8 cellular contexts compared by ENCODE assay signal in genomic region chr11:12680246-12680939, GRCh38. TPM values are rescaled to one million over a fixed set of nuclear protein-coding genes. Genes with fewer than 3 reads are reported as not detected.
DNase-seq lines count a peak whose midpoint lies in the region; ATAC-seq, FAIRE-seq and TF ChIP-seq lines count a peak whose summit lies in the region.

No MANE protein-coding gene starts in this region.

- peak; percentile 44 for FAIRE-seq in keratinocyte (lab: Jason Lieb, UNC)

- BruUV-seq in A673 (replicated peaks; lab: Mats Ljungman, UMichigan), result no TSS peak

- peak; percentile 95 for DNase-seq in A673 (ENCODE audit: low spot score)
- DNase-seq in HEK293T (ENCODE audit: extremely low spot score), result peak; percentile 67
- DNase-seq in NCI-H82 treated with DMSO at 0.1 percent for 48 hours (lab: John Stamatoyannopoulos, UW; ENCODE audit: unreplicated experiment), result peak; percentile 78
- peak; percentile 96 for DNase-seq in choroid plexus epithelial cell (ENCODE audit: low read depth)
- no peak for DNase-seq in keratinocyte (ENCODE audit: low read depth, low spot score)
- DNase-seq in substantia nigra (lab: John Stamatoyannopoulos, UW), result peak in 48 of 49 donors; percentile 29 to 95 (median 79)
- no peak for DNase-seq in GF-D8 (lab: John Stamatoyannopoulos, UW)

- H3K4me3 ChIP-seq in A673 (ENCODE audit: low read depth, low read length, poor library complexity, severe bottlenecking) (peak overlapping the region; percentile 31), choroid plexus epithelial cell (ENCODE audit: low read depth, low read length) (peak overlapping the region; percentile 16), keratinocyte (ENCODE audit: control insufficient read depth in 2 of 3, extremely low read depth in 1 of 3, insufficient read depth in 2 of 3, low read depth in 1 of 3, low read length in 3 of 3) (peak overlapping the region in 2 of 3 experiments; percentile 34 to 45)

- no peak overlapping the region for H2AFZ ChIP-seq in keratinocyte (ENCODE audit: control insufficient read depth, low read length)

- peaks cover 14% of the 10 kb centered on the region for H4K20me1 ChIP-seq in keratinocyte (ENCODE audit: control insufficient read depth, extremely low read depth, insufficient read depth, low read length)

- H3K36me3 ChIP-seq in A673 (ENCODE audit: insufficient read depth, low read length, poor library complexity, severe bottlenecking) (no peaks in the 10 kb centered on the region), keratinocyte (ENCODE audit: control insufficient read depth in 2 of 2, extremely low read depth in 1 of 2, insufficient read depth in 2 of 2, low read length in 2 of 2) (peaks cover 2 to 16% of the 10 kb centered on the region in 2 experiments)

- POLR2A ChIA-PET in A673 (lab: Charles Lee; ENCODE audit: low non-redundant PET), result no interaction called here
- POLR2A ChIA-PET in HEK293T (lab: Yijun Ruan, JAX), result no interaction called here

- peaks cover 5% of the 10 kb centered on the region for H3K9me1 ChIP-seq in keratinocyte (ENCODE audit: control insufficient read depth, extremely low read depth, insufficient read depth, low read length)

- no peaks in the 10 kb centered on the region for H3K27me3 ChIP-seq in A673 (replicated peaks; ENCODE audit: insufficient read depth, low read depth, low read length, poor library complexity)
- H3K27me3 ChIP-seq in keratinocyte (ENCODE audit: control insufficient read depth, extremely low read depth, insufficient read depth, low read length), result no peaks in the 10 kb centered on the region

- no peak for ATAC-seq in HG03469 (IDR thresholded peaks at IDR 0.05; ENCODE audit: unreplicated experiment)

- no peaks in the 10 kb centered on the region for H3K9me3 ChIP-seq in A673 (ENCODE audit: low read depth, low read length, poor library complexity, severe bottlenecking)
- no peaks in the 10 kb centered on the region for H3K9me3 ChIP-seq in keratinocyte (ENCODE audit: control insufficient read depth, low read depth, low read length)

- peaks cover 97% of the 10 kb centered on the region for H3K79me2 ChIP-seq in keratinocyte (ENCODE audit: control insufficient read depth, insufficient read depth, low read length)

- dilution Hi-C loops in keratinocyte (cut with MboI; ENCODE audit: extremely low pct_ligation_motif_present, low sequenced_read_pairs), result no loop called here

- H3K4me1 ChIP-seq in A673 (ENCODE audit: insufficient read depth, low read length, poor library complexity, severe bottlenecking) (peaks cover 58% of the 10 kb centered on the region), keratinocyte (ENCODE audit: control insufficient read depth, extremely low read depth, insufficient read depth, low read length) (peaks cover 58% of the 10 kb centered on the region)

- peak overlapping the region; percentile 6 for H3K9ac ChIP-seq in keratinocyte (ENCODE audit: control insufficient read depth, extremely low read depth, insufficient read depth, low read length)

- H3K27ac ChIP-seq in A673 (ENCODE audit: low read depth, low read length, poor library complexity, severe bottlenecking) (peak overlapping the region; percentile 68), keratinocyte (ENCODE audit: control insufficient read depth, insufficient read depth, low read length) (peak overlapping the region; percentile 29), substantia nigra (ENCODE audit: low read depth, low read length, poor library complexity, severe bottlenecking) (peak overlapping the region; percentile 63)

- TF ChIP-seq CTCF in A673 (conservative IDR thresholded peaks at IDR 0.05; ENCODE audit: low read depth, low read length) (no peak), choroid plexus epithelial cell (conservative IDR thresholded peaks at IDR 0.05; ENCODE audit: low read depth, low read length) (no peak), keratinocyte (optimal IDR thresholded peaks at IDR 0.05 in 1 of 3, IDR thresholded peaks at IDR 0.05 in 1 of 3, conservative IDR thresholded peaks at IDR 0.05 in 1 of 3; ENCODE audit: extremely low read depth in 1 of 3, insufficient read depth in 2 of 3, low read length in 3 of 3) (no peak)

- intact Hi-C loops in A673 (cut with micrococcal nuclease; ENCODE audit: unreplicated experiment), result loop anchor here (2.0 kb wide), 1 partner anchor 42 kb away; no protein-coding TSS in a partner anchor

- H3K4me2 ChIP-seq in keratinocyte (ENCODE audit: control insufficient read depth, extremely low read depth, insufficient read depth, low read depth, low read length), result peak overlapping the region; percentile 84

- CTCF ChIA-PET in A673 (lab: Charles Lee), result interaction anchor here (1.2 kb wide), 1 partner anchor 349 kb away, joined by 3 read pairs; no protein-coding TSS in a partner anchor
- CTCF ChIA-PET in HEK293T (lab: Yijun Ruan, JAX), result interaction anchor here (0.6 to 1.6 kb wide), 2 partner anchors 12 to 66 kb away, joined by 3 to 4 read pairs; no protein-coding TSS in a partner anchor

TF ChIP-seq in HEK293T, 16 proteins besides CTCF, POLR2A, EP300 and RAD21:
- TF ChIP-seq L3MBTL2 (conservative IDR thresholded peaks at IDR 0.05) (0 out of 2 replicates have a peak, but pooled peaks have one; percentile 19), TARDBP (IDR thresholded peaks at IDR 0.05) (no peak), FOXK2 (IDR thresholded peaks at IDR 0.05) (0 out of 2 replicates have a peak, but pooled peaks have one; percentile 45)

RNA-seq across cellular contexts. Expression of gene TEAD1, which starts 6.2 kb away (rescaled TPM):
- 74.6 and 81.8 TPM in 2 replicates for total RNA-seq in A673 (2021)
- 18.7 to 33.6 TPM (median 32.7 TPM) in 3 replicates for polyA plus RNA-seq in keratinocyte
- polyA plus RNA-seq in keratinocyte (2011; ENCODE audit: low read depth), result 18.1 TPM
- polyA plus RNA-seq in keratinocyte (2011; cell fraction: cytosol; rRNA removed), result 21.7 and 32.2 TPM in 2 replicates
- 37.7 and 43.0 TPM in 2 replicates for polyA plus RNA-seq in keratinocyte (2011; cell fraction: nucleus; rRNA removed)
- polyA plus RNA-seq in keratinocyte (2012; ENCODE audit: low replicate concordance), result 16.2 and 37.8 TPM in 2 replicates
- polyA minus RNA-seq in keratinocyte, result 36.9 to 96.2 TPM (median 41.3 TPM) in 3 replicates
- 44.3 TPM for polyA minus RNA-seq in keratinocyte (2011; cell fraction: cytosol; rRNA and poly(A)+ RNA removed)
- polyA minus RNA-seq in keratinocyte (2011; cell fraction: nucleus; rRNA and poly(A)+ RNA removed), result 49.3 and 96.6 TPM in 2 replicates

Comparison
In these comparisons a context has a peak if more than half of its experiments do, and no peak if none do; other contexts are left out.
1. DNase-seq: peak in A673 (single experiment), HEK293T (single experiment), NCI-H82 treated with DMSO at 0.1 percent for 48 hours (single experiment), choroid plexus epithelial cell (single experiment) and substantia nigra (48 of 49); none in keratinocyte (single experiment) and GF-D8 (single experiment).
2. Peak in every context shown above with its lines, with median percentiles within 50 percentile points of each other: H3K27ac ChIP-seq and H3K4me3 ChIP-seq.